10 cellular contexts compared by ENCODE assay signal in genomic region chr3:147393261-147393964, GRCh38. TPM values are rescaled to one million over a fixed set of nuclear protein-coding genes. Genes with fewer than 3 reads are reported as not detected.
DNase-seq lines count a peak whose midpoint lies in the region; ATAC-seq and TF ChIP-seq lines count a peak whose summit lies in the region.
"Had no signal": no experiment of that assay in that cellular context is flagged by ENCODE, and none has a peak within 500 bp of the region (broad histone marks: within the 10 kb centered on the region; RNA-seq: fewer than 3 reads in every experiment).

No MANE protein-coding gene starts in this region.

- H3K9me3 ChIP-seq in mesenchymal stem cell (ENCODE audit: control insufficient read depth, low read length) (peaks cover 6% of the 10 kb centered on the region), tibial artery (peaks cover 0 to 6% (median 0%) of the 10 kb centered on the region in 3 donors)

- H3K27me3 ChIP-seq in mesenchymal stem cell (ENCODE audit: control insufficient read depth in 1 of 2, insufficient read depth in 1 of 2, low read length in 2 of 2) (peaks cover 10 to 99% of the 10 kb centered on the region in 2 experiments), tibial artery (peaks cover 0 to 100% of the 10 kb centered on the region in 2 donors)

- peak overlapping the region; percentile 28 for H4K8ac ChIP-seq in mesenchymal stem cell (ENCODE audit: low read length)

- H3K79me1 ChIP-seq in mesenchymal stem cell (replicated peaks; ENCODE audit: low read length, poor library complexity, severe bottlenecking): peaks cover 5% of the 10 kb centered on the region

- 2% methylated on average over 46 of the region's 54 CpGs for WGBS in mesenchymal stem cell

- H3K4ac ChIP-seq in mesenchymal stem cell (ENCODE audit: low read depth in 1 of 2, low read length in 2 of 2): no peak overlapping the region

- no peak overlapping the region for H2AFZ ChIP-seq in mesenchymal stem cell (ENCODE audit: low read depth, low read length)

- peak overlapping the region; percentile 95 for H3K27ac ChIP-seq in mesenchymal stem cell (ENCODE audit: low read length, poor library complexity, severe bottlenecking)
- no peak overlapping the region for H3K27ac ChIP-seq in tibial artery
- H3K27ac ChIP-seq: neutrophil had no signal

- TF ChIP-seq CTCF in choroid plexus epithelial cell (conservative IDR thresholded peaks at IDR 0.05; ENCODE audit: low read depth, low read length): peak; percentile 9
- TF ChIP-seq CTCF in tibial artery (IDR thresholded peaks at IDR 0.05): no peak

- H3K4me2 ChIP-seq in mesenchymal stem cell (ENCODE audit: low read length, poor library complexity, severe bottlenecking): peak overlapping the region; percentile 73

- no peak overlapping the region for H3K14ac ChIP-seq in mesenchymal stem cell (ENCODE audit: low read length in 2 of 2)

- H3K4me1 ChIP-seq in mesenchymal stem cell (ENCODE audit: control insufficient read depth, insufficient read depth, low read depth, low read length) (peaks cover 23% of the 10 kb centered on the region), tibial artery (peaks cover 0 to 60% (median 44%) of the 10 kb centered on the region in 4 donors)

- peak overlapping the region; percentile 58 for H2AK5ac ChIP-seq in mesenchymal stem cell (ENCODE audit: low read length, severe bottlenecking)

- peak overlapping the region; percentile 97 for H2BK5ac ChIP-seq in mesenchymal stem cell (ENCODE audit: low read depth, low read length, poor library complexity, severe bottlenecking)

- H2BK12ac ChIP-seq in mesenchymal stem cell (ENCODE audit: low read length in 2 of 2): no peak overlapping the region

- no peak overlapping the region for H3K23ac ChIP-seq in mesenchymal stem cell (ENCODE audit: low read length in 2 of 2)

- no peak overlapping the region for H3K18ac ChIP-seq in mesenchymal stem cell (ENCODE audit: low read depth in 1 of 2, low read length in 2 of 2)

- no peak overlapping the region for H2BK120ac ChIP-seq in mesenchymal stem cell (ENCODE audit: low read depth, low read length)

- DNase-seq in NCI-H82 (lab: John Stamatoyannopoulos, UW) (peak; percentile 83), NCI-H82 treated with DMSO at 0.1 percent for 48 hours (lab: John Stamatoyannopoulos, UW; ENCODE audit: unreplicated experiment) (no peak), choroid plexus epithelial cell (ENCODE audit: low read depth) (peak; percentile 88), mesenchymal stem cell (no peak), tibial artery (no peak), mucosa of gallbladder (ENCODE audit: low spot score) (no peak)
- no peak for DNase-seq in activated naive CD4-positive, alpha-beta T cell treated with Interleukin-2 at 50 U/mL for 16 hours
- DNase-seq: SW 1271 had no signal

- H2BK15ac ChIP-seq in mesenchymal stem cell (ENCODE audit: low read depth, poor library complexity, severe bottlenecking): no peak overlapping the region

- H3K9ac ChIP-seq in mesenchymal stem cell (ENCODE audit: low read length): peak overlapping the region; percentile 66

- ATAC-seq in HG03521 (IDR thresholded peaks at IDR 0.05; ENCODE audit: unreplicated experiment): no peak

- H3K36me3 ChIP-seq in mesenchymal stem cell (ENCODE audit: control insufficient read depth in 1 of 2, insufficient read depth in 2 of 2, low read depth in 1 of 2, low read length in 2 of 2) (peaks cover 0 to 9% of the 10 kb centered on the region in 2 experiments), tibial artery (no peaks in the 10 kb centered on the region)
- H3K36me3 ChIP-seq: neutrophil had no signal

- H3K4me3 ChIP-seq in choroid plexus epithelial cell (ENCODE audit: low read depth, low read length) (peak overlapping the region; percentile 83), mesenchymal stem cell (ENCODE audit: insufficient read depth in 1 of 2, low read depth in 1 of 2, low read length in 2 of 2) (peak overlapping the region; percentile 64 to 70), tibial artery (peak overlapping the region; percentile 24 to 38)

- intact Hi-C loops in tibial artery (cut with DNase I; ENCODE audit: low total_unique reads): no loop called here

- H4K91ac ChIP-seq in mesenchymal stem cell (ENCODE audit: low read length): no peak overlapping the region

RNA-seq across cellular contexts. Expression of gene ZIC4, which starts 12.9 kb away (rescaled TPM):
- polyA plus RNA-seq in mesenchymal stem cell (2013, experiment 1 of 2): not detected
- polyA plus RNA-seq in mesenchymal stem cell (2013, experiment 2 of 2): not detected
- 0.20 TPM for total RNA-seq in mucosa of gallbladder

RNA-seq across cellular contexts. Expression of gene ZIC1, which starts 15.8 kb away (rescaled TPM):
- 0.17 TPM for polyA plus RNA-seq in mesenchymal stem cell (2013, experiment 1 of 2)
- polyA plus RNA-seq in mesenchymal stem cell (2013, experiment 2 of 2): 0.14 TPM
- 0.06 TPM for total RNA-seq in mucosa of gallbladder

Comparison
In these comparisons a context has a peak if more than half of its experiments do, and no peak if none do; other contexts are left out.
1. DNase-seq: peak in NCI-H82 (single experiment) and choroid plexus epithelial cell (single experiment); none in NCI-H82 treated with DMSO at 0.1 percent for 48 hours (single experiment), mesenchymal stem cell (single experiment), tibial artery (0 of 2), mucosa of gallbladder (single experiment) and activated naive CD4-positive, alpha-beta T cell treated with Interleukin-2 at 50 U/mL for 16 hours (single experiment).
2. H3K4me3 ChIP-seq: peak in every context shown above with its lines; median percentile 83 in choroid plexus epithelial cell; 67 in mesenchymal stem cell; 31 in tibial artery.